In the genomic region with DNA sequence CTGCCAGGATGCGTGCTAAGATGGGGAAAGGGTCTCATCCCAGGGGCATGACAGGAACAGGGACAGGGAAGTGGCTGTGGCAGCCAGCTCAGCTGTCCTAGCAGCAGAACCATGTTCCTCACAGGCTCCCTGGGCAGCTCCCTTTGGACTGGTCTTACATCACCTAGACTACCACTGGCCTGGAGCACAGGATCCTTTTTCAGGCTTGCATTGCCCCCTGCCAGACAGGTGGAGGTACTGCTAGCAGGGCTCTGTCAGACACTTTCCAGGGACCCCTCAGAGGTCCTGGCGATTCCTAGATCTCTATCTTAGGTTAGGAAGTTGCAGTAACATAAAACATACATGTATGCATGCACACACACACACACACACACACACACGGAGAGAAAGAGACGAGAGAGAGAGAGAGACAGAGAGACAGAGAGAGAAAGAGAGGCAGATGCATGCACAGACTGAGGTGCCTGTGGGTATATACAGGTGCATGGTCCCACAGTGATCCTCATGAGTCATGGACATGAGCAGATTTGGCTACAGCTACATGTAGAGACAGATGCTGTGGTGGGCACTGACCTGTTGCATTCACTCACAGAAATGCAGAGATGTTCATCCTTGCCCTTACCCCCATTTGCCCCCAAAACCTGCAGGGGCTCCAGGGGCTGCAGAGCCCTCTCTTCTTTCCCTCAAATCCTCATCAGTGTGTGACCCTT, we compare ENCODE assay signal across 9 cellular contexts.
DNase-seq lines count a peak whose midpoint lies in the region; ATAC-seq and TF ChIP-seq lines count a peak whose summit lies in the region.
"Had no signal": no experiment of that assay in that cellular context is flagged by ENCODE, and none has a peak within 500 bp of the region (broad histone marks: within the 10 kb centered on the region; RNA-seq: fewer than 3 reads in every experiment).

No MANE protein-coding gene starts in this region.

- peak; percentile 3 for DNase-seq in NCI-H1092 treated with DMSO at 0.1 percent for 48 hours (lab: John Stamatoyannopoulos, UW)
- no peak for DNase-seq in NCI-H1092 (lab: John Stamatoyannopoulos, UW)
- peak; percentile 41 for DNase-seq in OCI-M1 (lab: John Stamatoyannopoulos, UW)
- DNase-seq in epithelial cell of prostate (ENCODE audit: low read depth, low spot score), result peak; percentile 8
- peak in 3 of 5 donors; percentile 27 to 50 (median 31) for DNase-seq in ovary
- DNase-seq in effector memory CD8-positive, alpha-beta T cell, result no peak
- DNase-seq in T-cell, result no peak

- TF ChIP-seq CTCF in ovary (IDR thresholded peaks at IDR 0.05), result peak in 2 of 3 donors; percentile 42 to 50

- H3K36me3 ChIP-seq in ovary, result no peaks in the 10 kb centered on the region
- H3K36me3 ChIP-seq: BLaER1 had no signal

- no peak overlapping the region for H3K4me3 Mint-ChIP-seq in effector memory CD8-positive, alpha-beta T cell
- H3K4me3 Mint-ChIP-seq in T-cell, result no peak overlapping the region

- TF ChIP-seq EP300 in ovary (IDR thresholded peaks at IDR 0.05), result no peak

- no peak overlapping the region for H3K27ac Mint-ChIP-seq in effector memory CD8-positive, alpha-beta T cell
- H3K27ac Mint-ChIP-seq in T-cell, result no peak overlapping the region

- no peaks in the 10 kb centered on the region for H3K27me3 ChIP-seq in ovary

- no peak overlapping the region for H3K27ac ChIP-seq in epithelial cell of prostate
- no peak overlapping the region for H3K27ac ChIP-seq in ovary
- H3K27ac ChIP-seq: BLaER1 had no signal

- 40 to 42% (median 42%) methylated on average over 4 of the region's 4 CpGs for WGBS in ovary, 3 donors

- H3K9me3 ChIP-seq in ovary, result no peaks in the 10 kb centered on the region
- H3K9me3 ChIP-seq: BLaER1 had no signal

- TF ChIP-seq POLR2A in ovary (IDR thresholded peaks at IDR 0.05), result no peak

- no peaks in the 10 kb centered on the region for H3K27me3 Mint-ChIP-seq in effector memory CD8-positive, alpha-beta T cell
- H3K27me3 Mint-ChIP-seq in T-cell, result no peaks in the 10 kb centered on the region

- intact Hi-C loops in ovary (cut with DNase I), result loop anchor here in 2 of 4 donors (5.0 to 10.0 kb wide), 3 partner anchors 194 to 516 kb away; no protein-coding TSS in a partner anchor

- POLR2A ChIA-PET in T-cell (lab: Charles Lee), result no interaction called here

- ATAC-seq in GM21529 (IDR thresholded peaks at IDR 0.05; ENCODE audit: unreplicated experiment) (peak; percentile 65), T-cell (replicated peaks in 1 of 4) (no peak)
- ATAC-seq in effector memory CD8-positive, alpha-beta T cell (replicated peaks), result no peak

- CTCF ChIA-PET in T-cell (lab: Charles Lee), result no interaction called here

- no peaks in the 10 kb centered on the region for H3K4me1 ChIP-seq in ovary (ENCODE audit: insufficient read depth)
- H3K4me1 ChIP-seq: BLaER1 had no signal

- no peaks in the 10 kb centered on the region for H3K36me3 Mint-ChIP-seq in effector memory CD8-positive, alpha-beta T cell (ENCODE audit: insufficient read depth)
- H3K36me3 Mint-ChIP-seq in T-cell, result no peaks in the 10 kb centered on the region

- H3K4me3 ChIP-seq in ovary, result no peak overlapping the region
- H3K4me3 ChIP-seq: BLaER1 had no signal

- H3K9me3 Mint-ChIP-seq in effector memory CD8-positive, alpha-beta T cell, result no peaks in the 10 kb centered on the region
- no peaks in the 10 kb centered on the region for H3K9me3 Mint-ChIP-seq in T-cell

- H3K4me1 Mint-ChIP-seq in effector memory CD8-positive, alpha-beta T cell (ENCODE audit: low read depth in 2 of 2), result no peaks in the 10 kb centered on the region
- no peaks in the 10 kb centered on the region for H3K4me1 Mint-ChIP-seq in T-cell

Comparison
In these comparisons a context has a peak if more than half of its experiments do, and no peak if none do; other contexts are left out.
1. DNase-seq: peak in NCI-H1092 treated with DMSO at 0.1 percent for 48 hours (single experiment), OCI-M1 (single experiment), epithelial cell of prostate (single experiment) and ovary (3 of 5); none in NCI-H1092 (single experiment), effector memory CD8-positive, alpha-beta T cell (0 of 3) and T-cell (0 of 34).